Comparison of ENCODE assay signal across 2 cellular contexts in the genomic region with DNA sequence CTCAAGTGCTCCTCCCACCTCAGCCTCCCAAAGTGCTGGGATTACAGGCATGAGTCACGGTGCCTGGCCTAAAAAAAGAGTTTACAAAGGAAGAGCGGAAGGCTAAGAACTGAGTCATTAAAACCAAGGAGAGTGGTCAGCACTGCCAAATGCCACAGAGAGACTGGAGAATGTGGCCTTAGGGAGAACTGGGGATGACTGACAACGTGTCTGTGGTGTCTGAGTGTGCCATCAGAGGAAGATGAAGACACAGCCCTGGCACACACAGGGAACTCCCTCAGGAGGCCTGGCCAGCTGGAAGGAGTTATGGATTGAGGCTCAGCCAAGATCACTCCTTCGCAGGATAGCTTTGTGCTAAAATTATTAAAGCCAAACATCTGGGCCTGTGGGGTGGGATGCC.
TF ChIP-seq lines count a peak whose summit lies in the region.

No MANE protein-coding gene starts in this region.

TF ChIP-seq in HEK293, 187 proteins besides CTCF, POLR2A, EP300 and RAD21 (continued from another document):
- TF ChIP-seq ZNF596 (tag by site-specific recombination; IDR thresholded peaks at IDR 0.05), result no peak
- TF ChIP-seq, protein P1, sequence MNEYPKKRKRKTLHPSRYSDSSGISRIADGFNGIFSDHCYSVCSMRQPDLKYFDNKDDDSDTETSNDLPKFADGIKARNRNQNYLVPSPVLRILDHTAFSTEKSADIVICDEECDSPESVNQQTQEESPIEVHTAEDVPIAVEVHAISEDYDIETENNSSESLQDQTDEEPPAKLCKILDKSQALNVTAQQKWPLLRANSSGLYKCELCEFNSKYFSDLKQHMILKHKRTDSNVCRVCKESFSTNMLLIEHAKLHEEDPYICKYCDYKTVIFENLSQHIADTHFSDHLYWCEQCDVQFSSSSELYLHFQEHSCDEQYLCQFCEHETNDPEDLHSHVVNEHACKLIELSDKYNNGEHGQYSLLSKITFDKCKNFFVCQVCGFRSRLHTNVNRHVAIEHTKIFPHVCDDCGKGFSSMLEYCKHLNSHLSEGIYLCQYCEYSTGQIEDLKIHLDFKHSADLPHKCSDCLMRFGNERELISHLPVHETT (tag by site-specific recombination; IDR thresholded peaks at IDR 0.05), result 0 out of 2 replicates have a peak, but pooled peaks have one; percentile 16
- TF ChIP-seq ZNF660 (tag by site-specific recombination; IDR thresholded peaks at IDR 0.05), result peak; percentile 69; the same call in 1 of the 2 replicates
- no peak for TF ChIP-seq KLF9 (tag by site-specific recombination; IDR thresholded peaks at IDR 0.05; ENCODE audit: low read depth)
- TF ChIP-seq, protein P2, sequence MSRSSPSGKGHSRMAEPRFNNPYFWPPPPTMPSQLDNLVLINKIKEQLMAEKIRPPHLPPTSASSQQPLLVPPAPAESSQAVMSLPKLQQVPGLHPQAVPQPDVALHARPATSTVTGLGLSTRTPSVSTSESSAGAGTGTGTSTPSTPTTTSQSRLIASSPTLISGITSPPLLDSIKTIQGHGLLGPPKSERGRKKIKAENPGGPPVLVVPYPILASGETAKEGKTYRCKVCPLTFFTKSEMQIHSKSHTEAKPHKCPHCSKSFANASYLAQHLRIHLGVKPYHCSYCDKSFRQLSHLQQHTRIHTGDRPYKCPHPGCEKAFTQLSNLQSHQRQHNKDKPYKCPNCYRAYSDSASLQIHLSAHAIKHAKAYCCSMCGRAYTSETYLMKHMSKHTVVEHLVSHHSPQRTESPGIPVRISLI (tag by site-specific recombination; IDR thresholded peaks at IDR 0.05), result peak; percentile 87
- peak; percentile 25; the same call in 1 of the 2 replicates for TF ChIP-seq SP3 (tag by site-specific recombination; IDR thresholded peaks at IDR 0.05)
- TF ChIP-seq ZNF221 (tag by site-specific recombination; IDR thresholded peaks at IDR 0.05; ENCODE audit: borderline replicate concordance), result no peak
- TF ChIP-seq KLF1 (tag by site-specific recombination; IDR thresholded peaks at IDR 0.05), result no peak
- 0 out of 2 replicates have a peak, but pooled peaks have one; percentile 28 for TF ChIP-seq ZNF366 (tag by site-specific recombination; conservative IDR thresholded peaks at IDR 0.05)
- TF ChIP-seq, protein P3, sequence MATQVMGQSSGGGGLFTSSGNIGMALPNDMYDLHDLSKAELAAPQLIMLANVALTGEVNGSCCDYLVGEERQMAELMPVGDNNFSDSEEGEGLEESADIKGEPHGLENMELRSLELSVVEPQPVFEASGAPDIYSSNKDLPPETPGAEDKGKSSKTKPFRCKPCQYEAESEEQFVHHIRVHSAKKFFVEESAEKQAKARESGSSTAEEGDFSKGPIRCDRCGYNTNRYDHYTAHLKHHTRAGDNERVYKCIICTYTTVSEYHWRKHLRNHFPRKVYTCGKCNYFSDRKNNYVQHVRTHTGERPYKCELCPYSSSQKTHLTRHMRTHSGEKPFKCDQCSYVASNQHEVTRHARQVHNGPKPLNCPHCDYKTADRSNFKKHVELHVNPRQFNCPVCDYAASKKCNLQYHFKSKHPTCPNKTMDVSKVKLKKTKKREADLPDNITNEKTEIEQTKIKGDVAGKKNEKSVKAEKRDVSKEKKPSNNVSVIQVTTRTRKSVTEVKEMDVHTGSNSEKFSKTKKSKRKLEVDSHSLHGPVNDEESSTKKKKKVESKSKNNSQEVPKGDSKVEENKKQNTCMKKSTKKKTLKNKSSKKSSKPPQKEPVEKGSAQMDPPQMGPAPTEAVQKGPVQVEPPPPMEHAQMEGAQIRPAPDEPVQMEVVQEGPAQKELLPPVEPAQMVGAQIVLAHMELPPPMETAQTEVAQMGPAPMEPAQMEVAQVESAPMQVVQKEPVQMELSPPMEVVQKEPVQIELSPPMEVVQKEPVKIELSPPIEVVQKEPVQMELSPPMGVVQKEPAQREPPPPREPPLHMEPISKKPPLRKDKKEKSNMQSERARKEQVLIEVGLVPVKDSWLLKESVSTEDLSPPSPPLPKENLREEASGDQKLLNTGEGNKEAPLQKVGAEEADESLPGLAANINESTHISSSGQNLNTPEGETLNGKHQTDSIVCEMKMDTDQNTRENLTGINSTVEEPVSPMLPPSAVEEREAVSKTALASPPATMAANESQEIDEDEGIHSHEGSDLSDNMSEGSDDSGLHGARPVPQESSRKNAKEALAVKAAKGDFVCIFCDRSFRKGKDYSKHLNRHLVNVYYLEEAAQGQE (tag by site-specific recombination; IDR thresholded peaks at IDR 0.05), result 0 out of 2 replicates have a peak, but pooled peaks have one; percentile 19
- TF ChIP-seq ZBTB21 (tag by site-specific recombination; IDR thresholded peaks at IDR 0.05), result no peak
- peak; percentile 48; the same call in 1 of the 2 replicates for TF ChIP-seq ZNF629 (tag by site-specific recombination; IDR thresholded peaks at IDR 0.05)
- TF ChIP-seq HOXC10 (CRISPR knock-in tag; IDR thresholded peaks at IDR 0.05), result no peak
- no peak for TF ChIP-seq ZNF701 (tag by site-specific recombination; IDR thresholded peaks at IDR 0.05)

TF ChIP-seq in SK-N-SH, 30 proteins besides CTCF, POLR2A, EP300 and RAD21 (continued from another document):
- TF ChIP-seq POLR2AphosphoS5 (IDR thresholded peaks at IDR 0.05; ENCODE audit: low read depth, low read length) (peak; percentile 39; the same call in 1 of the 2 replicates), TAF1 (IDR thresholded peaks at IDR 0.05; ENCODE audit: borderline replicate concordance, low read depth, low read length) (no peak), FOXM1 (IDR thresholded peaks at IDR 0.05; ENCODE audit: low read depth) (no peak), TCF12 (IDR thresholded peaks at IDR 0.05) (peak; percentile 97), SIN3A (IDR thresholded peaks at IDR 0.05; ENCODE audit: borderline replicate concordance, low read depth, low read length) (no peak), GABPA (IDR thresholded peaks at IDR 0.05; ENCODE audit: low read depth) (no peak), ELF1 (IDR thresholded peaks at IDR 0.05) (no peak; the same call in 1 of the 2 replicates), FOSL2 (IDR thresholded peaks at IDR 0.05; ENCODE audit: borderline replicate concordance, low read depth) (peak; percentile 98), RXRA (IDR thresholded peaks at IDR 0.05; ENCODE audit: borderline replicate concordance, low read depth) (peak; percentile 81), MEF2A (IDR thresholded peaks at IDR 0.05; ENCODE audit: borderline replicate concordance, low read depth) (peak; percentile 89), TEAD4 (IDR thresholded peaks at IDR 0.05; ENCODE audit: borderline replicate concordance, insufficient read depth) (peak; percentile 80), JUND (IDR thresholded peaks at IDR 0.05) (peak; percentile 96), YY1 (IDR thresholded peaks at IDR 0.05; ENCODE audit: low read depth) (no peak)
- TF ChIP-seq, protein P4, sequence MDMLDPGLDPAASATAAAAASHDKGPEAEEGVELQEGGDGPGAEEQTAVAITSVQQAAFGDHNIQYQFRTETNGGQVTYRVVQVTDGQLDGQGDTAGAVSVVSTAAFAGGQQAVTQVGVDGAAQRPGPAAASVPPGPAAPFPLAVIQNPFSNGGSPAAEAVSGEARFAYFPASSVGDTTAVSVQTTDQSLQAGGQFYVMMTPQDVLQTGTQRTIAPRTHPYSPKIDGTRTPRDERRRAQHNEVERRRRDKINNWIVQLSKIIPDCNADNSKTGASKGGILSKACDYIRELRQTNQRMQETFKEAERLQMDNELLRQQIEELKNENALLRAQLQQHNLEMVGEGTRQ (IDR thresholded peaks at IDR 0.05; ENCODE audit: borderline replicate concordance, low read depth, low read length), result no peak
- TF ChIP-seq, protein P3 (IDR thresholded peaks at IDR 0.05; ENCODE audit: low read depth, low read length), result peak; percentile 37; the same call in 1 of the 2 replicates
- TF ChIP-seq, protein P5, sequence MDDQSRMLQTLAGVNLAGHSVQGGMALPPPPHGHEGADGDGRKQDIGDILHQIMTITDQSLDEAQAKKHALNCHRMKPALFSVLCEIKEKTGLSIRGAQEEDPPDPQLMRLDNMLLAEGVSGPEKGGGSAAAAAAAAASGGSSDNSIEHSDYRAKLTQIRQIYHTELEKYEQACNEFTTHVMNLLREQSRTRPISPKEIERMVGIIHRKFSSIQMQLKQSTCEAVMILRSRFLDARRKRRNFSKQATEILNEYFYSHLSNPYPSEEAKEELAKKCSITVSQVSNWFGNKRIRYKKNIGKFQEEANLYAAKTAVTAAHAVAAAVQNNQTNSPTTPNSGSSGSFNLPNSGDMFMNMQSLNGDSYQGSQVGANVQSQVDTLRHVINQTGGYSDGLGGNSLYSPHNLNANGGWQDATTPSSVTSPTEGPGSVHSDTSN (IDR thresholded peaks at IDR 0.05), result peak; percentile 95
- TF ChIP-seq, protein P6, sequence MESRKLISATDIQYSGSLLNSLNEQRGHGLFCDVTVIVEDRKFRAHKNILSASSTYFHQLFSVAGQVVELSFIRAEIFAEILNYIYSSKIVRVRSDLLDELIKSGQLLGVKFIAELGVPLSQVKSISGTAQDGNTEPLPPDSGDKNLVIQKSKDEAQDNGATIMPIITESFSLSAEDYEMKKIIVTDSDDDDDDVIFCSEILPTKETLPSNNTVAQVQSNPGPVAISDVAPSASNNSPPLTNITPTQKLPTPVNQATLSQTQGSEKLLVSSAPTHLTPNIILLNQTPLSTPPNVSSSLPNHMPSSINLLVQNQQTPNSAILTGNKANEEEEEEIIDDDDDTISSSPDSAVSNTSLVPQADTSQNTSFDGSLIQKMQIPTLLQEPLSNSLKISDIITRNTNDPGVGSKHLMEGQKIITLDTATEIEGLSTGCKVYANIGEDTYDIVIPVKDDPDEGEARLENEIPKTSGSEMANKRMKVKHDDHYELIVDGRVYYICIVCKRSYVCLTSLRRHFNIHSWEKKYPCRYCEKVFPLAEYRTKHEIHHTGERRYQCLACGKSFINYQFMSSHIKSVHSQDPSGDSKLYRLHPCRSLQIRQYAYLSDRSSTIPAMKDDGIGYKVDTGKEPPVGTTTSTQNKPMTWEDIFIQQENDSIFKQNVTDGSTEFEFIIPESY (IDR thresholded peaks at IDR 0.05; ENCODE audit: borderline replicate concordance, low read depth), result peak; percentile 27; the same call in 1 of the 2 replicates
- TF ChIP-seq, protein P7, sequence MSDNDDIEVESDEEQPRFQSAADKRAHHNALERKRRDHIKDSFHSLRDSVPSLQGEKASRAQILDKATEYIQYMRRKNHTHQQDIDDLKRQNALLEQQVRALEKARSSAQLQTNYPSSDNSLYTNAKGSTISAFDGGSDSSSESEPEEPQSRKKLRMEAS (IDR thresholded peaks at IDR 0.05; ENCODE audit: low read depth), result peak; percentile 77
- TF ChIP-seq, protein P8, sequence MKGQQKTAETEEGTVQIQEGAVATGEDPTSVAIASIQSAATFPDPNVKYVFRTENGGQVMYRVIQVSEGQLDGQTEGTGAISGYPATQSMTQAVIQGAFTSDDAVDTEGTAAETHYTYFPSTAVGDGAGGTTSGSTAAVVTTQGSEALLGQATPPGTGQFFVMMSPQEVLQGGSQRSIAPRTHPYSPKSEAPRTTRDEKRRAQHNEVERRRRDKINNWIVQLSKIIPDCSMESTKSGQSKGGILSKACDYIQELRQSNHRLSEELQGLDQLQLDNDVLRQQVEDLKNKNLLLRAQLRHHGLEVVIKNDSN (IDR thresholded peaks at IDR 0.05; ENCODE audit: borderline replicate concordance, low read depth), result no peak
